In the genomic region with DNA sequence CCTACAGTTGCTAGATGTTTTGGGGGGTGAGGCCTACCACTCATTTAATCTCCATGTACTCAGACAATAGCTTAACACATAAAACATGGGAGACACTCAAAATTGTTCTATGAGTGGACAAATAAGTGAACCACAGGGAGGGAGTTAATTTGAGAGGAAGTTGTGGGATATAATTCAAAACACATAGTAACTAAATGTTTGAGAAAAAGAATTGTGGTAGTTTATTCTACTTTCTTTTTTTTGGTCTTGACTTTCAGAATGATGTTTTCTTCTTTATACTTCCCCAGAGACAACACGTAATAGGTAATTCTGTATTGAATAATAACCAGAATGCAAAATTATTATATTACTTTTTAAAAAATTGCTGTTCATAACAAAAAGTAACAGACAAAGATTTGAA, we compare ENCODE assay signal across 28 cellular contexts.
A peak's percentile ranks its signal among the peaks of the same experiment; 100 is the strongest.
DNase-seq lines count a peak whose midpoint lies in the region; ATAC-seq, FAIRE-seq and TF ChIP-seq lines count a peak whose summit lies in the region.
"Had no signal": no experiment of that assay in that cellular context is flagged by ENCODE, and none has a peak within 500 bp of the region (broad histone marks: within the 10 kb centered on the region; RNA-seq: fewer than 3 reads in every experiment).

No MANE protein-coding gene starts in this region.

- FAIRE-seq in H54 (lab: Jason Lieb, UNC) = no peak
- FAIRE-seq: A549, astrocyte had no signal

- no peak overlapping the region for H3K4me2 ChIP-seq in fibroblast of lung (ENCODE audit: extremely low read depth, insufficient read depth, low read length)
- H3K4me2 ChIP-seq: A549; BLaER1 treated with 17β-estradiol and CSF1 and Interleukin-3, amounts not matched to agents 10 nM and 100 nM; KMS-11 had no signal

- no peaks in the 10 kb centered on the region for H3K79me2 ChIP-seq in fibroblast of lung (ENCODE audit: control insufficient read depth, insufficient read depth, low read length)

- no peak overlapping the region for H3K9ac ChIP-seq in fibroblast of lung (ENCODE audit: insufficient read depth, low read length)
- H3K9ac ChIP-seq: BLaER1 treated with 17β-estradiol and CSF1 and Interleukin-3, amounts not matched to agents 10 nM and 100 nM; KMS-11 had no signal

- H3K4me1 ChIP-seq in fibroblast of lung (ENCODE audit: control insufficient read depth, extremely low read depth, insufficient read depth, low read length) = peaks cover 8% of the 10 kb centered on the region
- H3K4me1 ChIP-seq: A549; BLaER1 treated with 17β-estradiol and CSF1 and Interleukin-3, amounts not matched to agents 10 nM and 100 nM; esophagus muscularis mucosa; Peyer's patch; sigmoid colon had no signal

- H3K27ac ChIP-seq in fibroblast of lung (ENCODE audit: insufficient read depth, low read length) (no peak overlapping the region), brain microvascular endothelial cell (no peak overlapping the region)
- H3K27ac ChIP-seq: A549; BLaER1 treated with 17β-estradiol and CSF1 and Interleukin-3, amounts not matched to agents 10 nM and 100 nM; esophagus muscularis mucosa; KMS-11; Peyer's patch; sigmoid colon had no signal

- DNase-seq in GM03348 (ENCODE audit: low spot score) (peak; percentile 7), fibroblast of lung (ENCODE audit: low read depth in 2 of 2) (peak in 1 of 2 donors; percentile 5), brain microvascular endothelial cell (no peak), H54 (ENCODE audit: insufficient read length, low spot score) (no peak), DMS79 treated with DMSO at 0.1 percent for 48 hours (lab: John Stamatoyannopoulos, UW) (no peak)
- DNase-seq: activated CD4-positive, CD25-positive, alpha-beta regulatory T cell treated with anti-CD3 and anti-CD28 coated beads, Interleukin-2, amount 50 U/mL, for 72 hours; activated CD8-positive, alpha-beta memory T cell treated with anti-CD3 and anti-CD28 coated beads for 24 hours; activated naive CD4-positive, alpha-beta T cell treated with anti-CD3 and anti-CD28 coated beads, Interleukin-2, amount 50 U/mL, for 16 hours; activated T-cell treated with anti-CD3 and anti-CD28 coated beads, Interleukin-2, amount 50 U/mL, for 4 hours; cerebellar nuclear complex; effector CD8-positive, alpha-beta T cell; glutamatergic neuron; left colon; natural killer cell; NCI-H1930; NCI-H226; Peyer's patch; posterior cingulate gyrus; sigmoid colon had no signal

- H3K36me3 ChIP-seq in fibroblast of lung (ENCODE audit: control insufficient read depth, insufficient read depth, low read length) (no peaks in the 10 kb centered on the region), brain microvascular endothelial cell (replicated peaks) (no peaks in the 10 kb centered on the region)
- H3K36me3 ChIP-seq: BLaER1 treated with 17β-estradiol and CSF1 and Interleukin-3, amounts not matched to agents 10 nM and 100 nM; esophagus muscularis mucosa; Peyer's patch; sigmoid colon had no signal

- no peak overlapping the region for H3K4me3 ChIP-seq in fibroblast of lung (replicated peaks in 1 of 4; ENCODE audit: control extremely low read depth in 1 of 4, insufficient read depth in 1 of 4, low read depth in 3 of 4, low read length in 4 of 4)
- no peak overlapping the region for H3K4me3 ChIP-seq in brain microvascular endothelial cell (ENCODE audit: low read depth, low read length)
- H3K4me3 ChIP-seq: A549; BLaER1 treated with 17β-estradiol and CSF1 and Interleukin-3, amounts not matched to agents 10 nM and 100 nM; esophagus muscularis mucosa; Peyer's patch; sigmoid colon had no signal

- no peak for TF ChIP-seq POLR2A in H54 (IDR thresholded peaks at IDR 0.05; ENCODE audit: low read depth, low read length)

- peak overlapping the region; percentile 19 for H2AFZ ChIP-seq in fibroblast of lung (ENCODE audit: low read length)

- TF ChIP-seq CTCF in fibroblast of lung (conservative IDR thresholded peaks at IDR 0.05 in 1 of 2, IDR thresholded peaks at IDR 0.05 in 1 of 2; ENCODE audit: low read depth in 1 of 2, low read length in 2 of 2) (no peak), brain microvascular endothelial cell (IDR thresholded peaks at IDR 0.05; ENCODE audit: low read depth, low read length, missing control alignments) (no peak)

- no peaks in the 10 kb centered on the region for H3K9me3 ChIP-seq in fibroblast of lung (ENCODE audit: control insufficient read depth, insufficient read depth, low read depth, low read length)
- H3K9me3 ChIP-seq: A549; BLaER1 treated with 17β-estradiol and CSF1 and Interleukin-3, amounts not matched to agents 10 nM and 100 nM; esophagus muscularis mucosa; Peyer's patch; sigmoid colon had no signal

- no peaks in the 10 kb centered on the region for H4K20me1 ChIP-seq in fibroblast of lung (ENCODE audit: control insufficient read depth, extremely low read depth, insufficient read depth, low read length)
- H4K20me1 ChIP-seq: BLaER1 treated with 17β-estradiol and CSF1 and Interleukin-3, amounts not matched to agents 10 nM and 100 nM had no signal

- ATAC-seq in GM21528 (IDR thresholded peaks at IDR 0.05; ENCODE audit: low FRiP score, unreplicated experiment) (peak; percentile 52), HG03520 (IDR thresholded peaks at IDR 0.05; ENCODE audit: unreplicated experiment) (peak; percentile 30)
- no peak for ATAC-seq in activated CD4-positive, CD25-positive, alpha-beta regulatory T cell treated with anti-CD3 and anti-CD28 coated beads, Interleukin-2, amount 50 U/mL, for 24 hours
- ATAC-seq: A549; activated T-cell treated with anti-CD3 and anti-CD28 coated beads, Interleukin-2, amount 50 U/mL, for 4 hours; left colon; natural killer cell; stimulated activated effector memory CD8-positive, alpha-beta T cell treated with anti-CD3 and anti-CD28 coated beads, Interleukin-12 subunit alpha, Interleukin-12 subunit beta, amount 100 ng/mL, for 72 hours had no signal

- no peaks in the 10 kb centered on the region for H3K27me3 ChIP-seq in fibroblast of lung (ENCODE audit: control insufficient read depth, insufficient read depth, low read length)
- H3K27me3 ChIP-seq in brain microvascular endothelial cell (replicated peaks) = no peaks in the 10 kb centered on the region
- H3K27me3 ChIP-seq: BLaER1 treated with 17β-estradiol and CSF1 and Interleukin-3, amounts not matched to agents 10 nM and 100 nM; esophagus muscularis mucosa; Peyer's patch; sigmoid colon had no signal

- in situ Hi-C loops in brain microvascular endothelial cell (cut with HindIII; ENCODE audit: low pct_ligation_motif_present, low sequenced_read_pairs) = no loop called here

Comparison
In these comparisons a context has a peak if more than half of its experiments do, and no peak if none do; other contexts are left out.
1. ATAC-seq: peak in GM21528 (single experiment) and HG03520 (single experiment); none in activated CD4-positive, CD25-positive, alpha-beta regulatory T cell treated with anti-CD3 and anti-CD28 coated beads, Interleukin-2, amount 50 U/mL, for 24 hours (0 of 2).